10 cellular contexts compared by ENCODE assay signal in the genomic region with DNA sequence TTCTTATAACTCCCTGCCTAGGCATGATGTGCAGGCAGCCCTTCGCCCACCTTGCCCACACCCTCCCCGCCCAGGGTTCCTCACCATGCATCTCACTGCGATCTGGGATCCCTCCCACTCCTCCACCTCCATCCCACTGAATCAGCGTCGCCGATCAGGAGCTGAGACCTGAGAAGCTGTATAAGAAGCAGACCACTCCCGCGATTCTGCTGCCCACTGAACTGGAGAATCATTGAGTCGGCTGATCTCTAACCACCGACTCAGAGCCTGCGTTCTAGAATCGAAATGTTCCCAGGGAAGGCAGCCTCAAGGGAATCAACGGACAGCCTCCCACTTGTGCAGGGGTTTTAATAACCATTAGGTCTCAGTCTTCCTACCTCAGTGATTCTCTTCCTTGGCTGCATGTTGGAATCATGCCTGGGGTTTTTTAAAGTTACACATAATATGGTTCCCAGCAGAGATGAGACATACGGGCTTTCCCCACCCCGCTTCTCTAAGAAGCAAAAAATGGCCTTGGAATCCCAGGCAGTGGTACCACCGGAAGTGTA.
DNase-seq lines count a peak whose midpoint lies in the region; TF ChIP-seq lines count a peak whose summit lies in the region.
"Had no signal": no experiment of that assay in that cellular context is flagged by ENCODE, and none has a peak within 500 bp of the region (broad histone marks: within the 10 kb centered on the region; RNA-seq: fewer than 3 reads in every experiment).

No MANE protein-coding gene starts in this region.

- CTCF ChIA-PET in activated naive CD4-positive, alpha-beta T cell treated with anti-CD3 and anti-CD28 coated beads for 36 hours (lab: Charles Lee), result interaction anchor here (0.6 to 3.9 kb wide), 14 partner anchors 11 to 339 kb away, joined by 3 to 29 read pairs (median 4); no protein-coding TSS in a partner anchor

- no peak overlapping the region for H3K4me3 Mint-ChIP-seq in activated naive CD4-positive, alpha-beta T cell treated with anti-CD3 and anti-CD28 coated beads for 36 hours
- H3K4me3 Mint-ChIP-seq: activated naive CD8-positive, alpha-beta T cell treated with anti-CD3 and anti-CD28 coated beads, Interleukin-2, amount 10 ng/mL, durations not matched to agents 7 days and 5 days had no signal

- no peaks in the 10 kb centered on the region for H3K9me3 Mint-ChIP-seq in activated naive CD4-positive, alpha-beta T cell treated with anti-CD3 and anti-CD28 coated beads for 36 hours
- H3K9me3 Mint-ChIP-seq: activated naive CD8-positive, alpha-beta T cell treated with anti-CD3 and anti-CD28 coated beads, Interleukin-2, amount 10 ng/mL, durations not matched to agents 7 days and 5 days had no signal

- no peak for TF ChIP-seq EP300 in tibial nerve (IDR thresholded peaks at IDR 0.05)

- H3K4me1 ChIP-seq in tibial nerve, result peaks cover 0 to 33% (median 11%) of the 10 kb centered on the region in 4 donors

- TF ChIP-seq POLR2A in tibial nerve (IDR thresholded peaks at IDR 0.05), result no peak

- DNase-seq in activated naive CD4-positive, alpha-beta T cell treated with anti-CD3 and anti-CD28 coated beads for 36 hours, result peak; percentile 42
- no peak for DNase-seq in activated naive CD4-positive, alpha-beta T cell (lab: John Stamatoyannopoulos, UW)
- DNase-seq in cardiac fibroblast (ENCODE audit: low read depth in 2 of 2) (peak; percentile 73 to 93), left kidney (ENCODE audit: low read depth, low spot score) (peak; percentile 81), tibial nerve (ENCODE audit: low spot score in 2 of 2) (no peak), RKO (ENCODE audit: low spot score) (no peak), germinal center (ENCODE audit: low spot score) (no peak)
- DNase-seq in activated CD4-positive, CD25-positive, alpha-beta regulatory T cell (lab: John Stamatoyannopoulos, UW), result no peak
- DNase-seq: NCI-H1417 treated with DMSO at 0.1 percent for 48 hours had no signal

- intact Hi-C loops in activated naive CD4-positive, alpha-beta T cell treated with anti-CD3 and anti-CD28 coated beads for 36 hours (cut with micrococcal nuclease), result loop anchor here (1.0 kb wide), 3 partner anchors 86 to 240 kb away; partner anchors contain the start of gene ATP13A3

- H3K27me3 Mint-ChIP-seq in activated naive CD4-positive, alpha-beta T cell treated with anti-CD3 and anti-CD28 coated beads for 36 hours (ENCODE audit: low read depth), result peaks cover 19% of the 10 kb centered on the region

- no peaks in the 10 kb centered on the region for H3K36me3 Mint-ChIP-seq in activated naive CD4-positive, alpha-beta T cell treated with anti-CD3 and anti-CD28 coated beads for 36 hours (ENCODE audit: low read depth)
- H3K36me3 Mint-ChIP-seq: activated naive CD8-positive, alpha-beta T cell treated with anti-CD3 and anti-CD28 coated beads, Interleukin-2, amount 10 ng/mL, durations not matched to agents 7 days and 5 days had no signal

- peaks cover 14% of the 10 kb centered on the region for H3K4me1 Mint-ChIP-seq in activated naive CD4-positive, alpha-beta T cell treated with anti-CD3 and anti-CD28 coated beads for 36 hours (ENCODE audit: low read depth)
- H3K4me1 Mint-ChIP-seq: activated naive CD8-positive, alpha-beta T cell treated with anti-CD3 and anti-CD28 coated beads, Interleukin-2, amount 10 ng/mL, durations not matched to agents 7 days and 5 days had no signal

- peak overlapping the region in 3 of 4 donors; percentile 46 to 79 (median 77) for H3K27ac ChIP-seq in tibial nerve

- no peak overlapping the region for H3K27ac Mint-ChIP-seq in activated naive CD4-positive, alpha-beta T cell treated with anti-CD3 and anti-CD28 coated beads for 36 hours
- H3K27ac Mint-ChIP-seq: activated naive CD8-positive, alpha-beta T cell treated with anti-CD3 and anti-CD28 coated beads, Interleukin-2, amount 10 ng/mL, durations not matched to agents 7 days and 5 days had no signal

- no peak for TF ChIP-seq CTCF in cardiac fibroblast (IDR thresholded peaks at IDR 0.05; ENCODE audit: low read depth, low read length)
- no peak for TF ChIP-seq CTCF in tibial nerve (IDR thresholded peaks at IDR 0.05)

- H3K36me3 ChIP-seq in tibial nerve, result no peaks in the 10 kb centered on the region

- 76 to 81% methylated on average over 16 of the region's 16 CpGs for WGBS in tibial nerve, 2 donors

- H3K4me3 ChIP-seq in cardiac fibroblast (replicated peaks in 1 of 2; ENCODE audit: low read depth in 2 of 2, low read length in 2 of 2), result peak overlapping the region; percentile 9 to 18
- no peak overlapping the region for H3K4me3 ChIP-seq in tibial nerve

- no peaks in the 10 kb centered on the region for H3K9me3 ChIP-seq in tibial nerve

- no peaks in the 10 kb centered on the region for H3K27me3 ChIP-seq in tibial nerve

Comparison
In these comparisons a context has a peak if more than half of its experiments do, and no peak if none do; other contexts are left out.
1. DNase-seq: peak in activated naive CD4-positive, alpha-beta T cell treated with anti-CD3 and anti-CD28 coated beads for 36 hours (single experiment), cardiac fibroblast (2 of 2) and left kidney (single experiment); none in activated naive CD4-positive, alpha-beta T cell (0 of 4), tibial nerve (0 of 2), activated CD4-positive, CD25-positive, alpha-beta regulatory T cell (0 of 4), RKO (single experiment) and germinal center (single experiment).
2. H3K4me3 ChIP-seq: peak in cardiac fibroblast (2 of 2); none in tibial nerve (0 of 4).